ENCODE assay signal across 8 cellular contexts in genomic region chr18:3281456-3282400, GRCh38. TPM values are rescaled to one million over a fixed set of nuclear protein-coding genes. Genes with fewer than 3 reads are reported as not detected.
DNase-seq lines count a peak whose midpoint lies in the region; ATAC-seq and TF ChIP-seq lines count a peak whose summit lies in the region.

No MANE protein-coding gene starts in this region.

- DNase-seq in DMS53 (lab: John Stamatoyannopoulos, UW), result peak; percentile 95
- peak; percentile 15 for DNase-seq in HEK293T (ENCODE audit: extremely low spot score)
- DNase-seq in NCI-H2196 treated with DMSO at 0.1 percent for 48 hours (lab: John Stamatoyannopoulos, UW; ENCODE audit: unreplicated experiment), result peak; percentile 81
- peak; percentile 94 for DNase-seq in adipocyte (ENCODE audit: low read depth)
- peak in 1 of 2 donors; percentile 33 for DNase-seq in heart right ventricle
- peak; percentile 45 for DNase-seq in retina
- no peak for DNase-seq in activated CD4-positive, alpha-beta memory T cell treated with anti-CD3 and anti-CD28 coated beads for 36 hours
- no peak for DNase-seq in activated naive CD4-positive, alpha-beta T cell treated with Interleukin-2 at 50 U/mL for 16 hours

- intact Hi-C loops in heart right ventricle (cut with DNase I), result loop anchor here (1.0 to 10.0 kb wide), 18 partner anchors 167 to 716 kb away; partner anchors contain the start of gene TGIF1 (in 5 of the 10)
- intact Hi-C loops in activated CD4-positive, alpha-beta memory T cell treated with anti-CD3 and anti-CD28 coated beads for 36 hours (cut with micrococcal nuclease), result loop anchor here (1.0 to 5.0 kb wide), 8 partner anchors 15 to 716 kb away; no protein-coding TSS in a partner anchor

- H3K27me3 ChIP-seq in adipocyte (replicated peaks; ENCODE audit: control insufficient read depth, insufficient read depth, low read length) (no peaks in the 10 kb centered on the region), heart right ventricle (no peaks in the 10 kb centered on the region)

- H3K27ac Mint-ChIP-seq in activated CD4-positive, alpha-beta memory T cell treated with anti-CD3 and anti-CD28 coated beads for 36 hours, result no peak overlapping the region

- H3K4me3 Mint-ChIP-seq in activated CD4-positive, alpha-beta memory T cell treated with anti-CD3 and anti-CD28 coated beads for 36 hours, result no peak overlapping the region

- no peaks in the 10 kb centered on the region for H3K9me3 Mint-ChIP-seq in activated CD4-positive, alpha-beta memory T cell treated with anti-CD3 and anti-CD28 coated beads for 36 hours

- peak; percentile 78 to 89 (median 86) for ATAC-seq in heart right ventricle

- H3K9ac ChIP-seq in adipocyte (ENCODE audit: low read length), result peak overlapping the region; percentile 67

- peaks cover 6% of the 10 kb centered on the region for H3K4me1 Mint-ChIP-seq in activated CD4-positive, alpha-beta memory T cell treated with anti-CD3 and anti-CD28 coated beads for 36 hours (ENCODE audit: low read depth)

- H3K27ac ChIP-seq in heart right ventricle, result peak overlapping the region in 6 of 10 donors; percentile 1 to 56 (median 32)

- H3K4me3 ChIP-seq in adipocyte (ENCODE audit: low read length) (no peak overlapping the region), heart right ventricle (no peak overlapping the region)

- H3K4me1 ChIP-seq in adipocyte (ENCODE audit: control insufficient read depth, insufficient read depth, low read length) (peaks cover 11% of the 10 kb centered on the region), heart right ventricle (peaks cover 0 to 27% (median 14%) of the 10 kb centered on the region in 9 donors)

- POLR2A ChIA-PET in HEK293T (lab: Yijun Ruan, JAX), result interaction anchor here (0.6 to 0.8 kb wide), 2 partner anchors 166 to 496 kb away, joined by 3 read pairs; no protein-coding TSS in a partner anchor
- POLR2A ChIA-PET in activated CD4-positive, alpha-beta memory T cell treated with anti-CD3 and anti-CD28 coated beads for 36 hours (lab: Charles Lee), result no interaction called here

- peaks cover 27% of the 10 kb centered on the region for H3K36me3 ChIP-seq in adipocyte (ENCODE audit: control insufficient read depth, insufficient read depth, low read length, severe bottlenecking)
- peaks cover 0 to 27% (median 18%) of the 10 kb centered on the region in 9 donors for H3K36me3 ChIP-seq in heart right ventricle

- 12 to 16% methylated on average over 2 of the region's 2 CpGs for WGBS in heart right ventricle, 2 donors

- peak; percentile 39 to 87 (median 73) for TF ChIP-seq CTCF in heart right ventricle (IDR thresholded peaks at IDR 0.05)

- H3K27me3 Mint-ChIP-seq in activated CD4-positive, alpha-beta memory T cell treated with anti-CD3 and anti-CD28 coated beads for 36 hours, result no peaks in the 10 kb centered on the region

- peaks cover 8% of the 10 kb centered on the region for H3K36me3 Mint-ChIP-seq in activated CD4-positive, alpha-beta memory T cell treated with anti-CD3 and anti-CD28 coated beads for 36 hours

- CTCF ChIA-PET in HEK293T (lab: Yijun Ruan, JAX), result interaction anchor here (1.9 kb wide), 1 partner anchor 384 kb away, joined by 10 read pairs; no protein-coding TSS in a partner anchor
- CTCF ChIA-PET in activated CD4-positive, alpha-beta memory T cell treated with anti-CD3 and anti-CD28 coated beads for 36 hours (lab: Charles Lee), result interaction anchor here (0.5 to 14.6 kb wide), 24 partner anchors 10 to 1767 kb away, joined by 3 to 275 read pairs (median 4); no protein-coding TSS in a partner anchor

- no peaks in the 10 kb centered on the region for H3K9me3 ChIP-seq in adipocyte (ENCODE audit: control insufficient read depth, low read length)
- peaks cover 0 to 9% (median 0%) of the 10 kb centered on the region in 11 donors for H3K9me3 ChIP-seq in heart right ventricle

TF ChIP-seq in HEK293T, 16 proteins besides CTCF, POLR2A, EP300 and RAD21:
- TF ChIP-seq ELF4 (IDR thresholded peaks at IDR 0.05) (no peak), PKNOX1 (IDR thresholded peaks at IDR 0.05) (0 out of 2 replicates have a peak, but pooled peaks have one; percentile 12), ZNF384 (IDR thresholded peaks at IDR 0.05) (peak; percentile 76), SP1 (IDR thresholded peaks at IDR 0.05) (no peak)

RNA-seq across cellular contexts. Expression of gene MYL12B, which starts 19.8 kb away (rescaled TPM):
- 100 to 1,000 TPM; 153 to 241 (median 190) TPM for total RNA-seq in heart right ventricle
- polyA plus RNA-seq in heart right ventricle, result 100 to 1,000 TPM; 292 to 457 TPM
- 100 to 1,000 TPM; 335 to 339 TPM for total RNA-seq in activated CD4-positive, alpha-beta memory T cell treated with anti-CD3 and anti-CD28 coated beads for 36 hours

RNA-seq across cellular contexts. Expression of gene MYL12A, which starts 34.1 kb away (rescaled TPM):
- total RNA-seq in heart right ventricle, result 1,000 to 10,000 TPM in 9 of 10 donors, 100 to 1,000 TPM in 1; 952 to 8,349 (median 4,124) TPM
- polyA plus RNA-seq in heart right ventricle, result 1,000 to 10,000 TPM in 1 of 2 donors, 100 to 1,000 TPM in 1; 708 to 3,345 TPM
- 100 to 1,000 TPM; 538 to 542 TPM for total RNA-seq in activated CD4-positive, alpha-beta memory T cell treated with anti-CD3 and anti-CD28 coated beads for 36 hours

Comparison
In these comparisons a context has a peak if more than half of its experiments do, and no peak if none do; other contexts are left out.
1. DNase-seq: peak in DMS53 (single experiment), HEK293T (single experiment), NCI-H2196 treated with DMSO at 0.1 percent for 48 hours (single experiment), adipocyte (single experiment) and retina (single experiment); none in activated CD4-positive, alpha-beta memory T cell treated with anti-CD3 and anti-CD28 coated beads for 36 hours (single experiment) and activated naive CD4-positive, alpha-beta T cell treated with Interleukin-2 at 50 U/mL for 16 hours (single experiment).